Comparison of ENCODE assay signal across 8 cellular contexts in genomic region chr17:57551321-57552079, GRCh38.
DNase-seq lines count a peak whose midpoint lies in the region; ATAC-seq and TF ChIP-seq lines count a peak whose summit lies in the region.

No MANE protein-coding gene starts in this region.

- peak; percentile 29 to 52 for ATAC-seq in activated T-cell treated with anti-CD3 and anti-CD28 coated beads, Interleukin-2, amount 50 U/mL, for 4 hours
- ATAC-seq in HG02973 (IDR thresholded peaks at IDR 0.05; ENCODE audit: unreplicated experiment): peak; percentile 34
- no peak for ATAC-seq in WTC11
- no peak for ATAC-seq in stimulated activated naive CD8-positive, alpha-beta T cell treated with anti-CD3 and anti-CD28 coated beads, Interleukin-15, amount 100 ng/mL, for 72 hours
- ATAC-seq in natural killer cell treated with Interleukin-12 subunit alpha and Interleukin-12 subunit beta and Interleukin-15 and Interleukin-18, amount 100 ng/mL, for 72 hours: no peak

- POLR2A ChIA-PET in WTC11 (lab: Charles Lee): interaction anchor here (0.7 kb wide), 1 partner anchor 47 kb away, joined by 3 read pairs; no protein-coding TSS in a partner anchor

- H3K27ac Mint-ChIP-seq in WTC11: peak overlapping the region; percentile 70
- peak overlapping the region; percentile 14 to 49 for H3K27ac Mint-ChIP-seq in stimulated activated naive CD8-positive, alpha-beta T cell treated with anti-CD3 and anti-CD28 coated beads, Interleukin-15, amount 100 ng/mL, for 72 hours
- H3K27ac Mint-ChIP-seq in natural killer cell treated with Interleukin-12 subunit alpha and Interleukin-12 subunit beta and Interleukin-15 and Interleukin-18, amount 100 ng/mL, for 72 hours: no peak overlapping the region

- H3K4me3 Mint-ChIP-seq in activated T-cell treated with anti-CD3 and anti-CD28 coated beads, Interleukin-2, amount 50 U/mL, for 4 hours: no peak overlapping the region
- no peak overlapping the region for H3K4me3 Mint-ChIP-seq in WTC11
- peak overlapping the region in 1 of 2 donors; percentile 27 for H3K4me3 Mint-ChIP-seq in stimulated activated naive CD8-positive, alpha-beta T cell treated with anti-CD3 and anti-CD28 coated beads, Interleukin-15, amount 100 ng/mL, for 72 hours
- no peak overlapping the region for H3K4me3 Mint-ChIP-seq in natural killer cell treated with Interleukin-12 subunit alpha and Interleukin-12 subunit beta and Interleukin-15 and Interleukin-18, amount 100 ng/mL, for 72 hours

- no peaks in the 10 kb centered on the region for H3K9me3 Mint-ChIP-seq in activated T-cell treated with anti-CD3 and anti-CD28 coated beads, Interleukin-2, amount 50 U/mL, for 4 hours
- no peaks in the 10 kb centered on the region for H3K9me3 Mint-ChIP-seq in WTC11
- no peaks in the 10 kb centered on the region for H3K9me3 Mint-ChIP-seq in stimulated activated naive CD8-positive, alpha-beta T cell treated with anti-CD3 and anti-CD28 coated beads, Interleukin-15, amount 100 ng/mL, for 72 hours
- no peaks in the 10 kb centered on the region for H3K9me3 Mint-ChIP-seq in natural killer cell treated with Interleukin-12 subunit alpha and Interleukin-12 subunit beta and Interleukin-15 and Interleukin-18, amount 100 ng/mL, for 72 hours

- H3K36me3 Mint-ChIP-seq in activated T-cell treated with anti-CD3 and anti-CD28 coated beads, Interleukin-2, amount 50 U/mL, for 4 hours (ENCODE audit: insufficient read depth): no peaks in the 10 kb centered on the region
- no peaks in the 10 kb centered on the region for H3K36me3 Mint-ChIP-seq in WTC11
- no peaks in the 10 kb centered on the region for H3K36me3 Mint-ChIP-seq in natural killer cell treated with Interleukin-12 subunit alpha and Interleukin-12 subunit beta and Interleukin-15 and Interleukin-18, amount 100 ng/mL, for 72 hours

- DNase-seq in activated T-cell treated with anti-CD3 and anti-CD28 coated beads, Interleukin-2, amount 50 U/mL, for 4 hours: no peak
- DNase-seq in activated T-cell treated with anti-CD3 and anti-CD28 coated beads, Interleukin-2, amount 50 U/mL, for 48 hours: no peak
- DNase-seq in WTC11 (ENCODE audit: low spot score): no peak
- no peak for DNase-seq in stimulated activated naive CD8-positive, alpha-beta T cell treated with anti-CD3 and anti-CD28 coated beads, Interleukin-15, amount 100 ng/mL, for 72 hours
- no peak for DNase-seq in natural killer cell treated with Interleukin-12 subunit alpha and Interleukin-12 subunit beta and Interleukin-15 and Interleukin-18, amount 100 ng/mL, for 72 hours (ENCODE audit: low spot score)
- no peak for DNase-seq in NCI-H2227 treated with DMSO at 0.1 percent for 48 hours (lab: John Stamatoyannopoulos, UW)
- DNase-seq in NCI-H748 treated with DMSO at 0.1 percent for 48 hours (lab: John Stamatoyannopoulos, UW): no peak

- no peak for TF ChIP-seq CTCF in WTC11 (IDR thresholded peaks at IDR 0.05)

- H3K27me3 Mint-ChIP-seq in activated T-cell treated with anti-CD3 and anti-CD28 coated beads, Interleukin-2, amount 50 U/mL, for 4 hours (ENCODE audit: low read depth): no peaks in the 10 kb centered on the region
- H3K27me3 Mint-ChIP-seq in WTC11 (ENCODE audit: low read depth): no peaks in the 10 kb centered on the region
- H3K27me3 Mint-ChIP-seq in stimulated activated naive CD8-positive, alpha-beta T cell treated with anti-CD3 and anti-CD28 coated beads, Interleukin-15, amount 100 ng/mL, for 72 hours: no peaks in the 10 kb centered on the region
- peaks cover 0 to 12% of the 10 kb centered on the region in 2 donors for H3K27me3 Mint-ChIP-seq in natural killer cell treated with Interleukin-12 subunit alpha and Interleukin-12 subunit beta and Interleukin-15 and Interleukin-18, amount 100 ng/mL, for 72 hours

- H3K4me1 Mint-ChIP-seq in activated T-cell treated with anti-CD3 and anti-CD28 coated beads, Interleukin-2, amount 50 U/mL, for 4 hours (ENCODE audit: low read depth): peaks cover 38% of the 10 kb centered on the region
- H3K4me1 Mint-ChIP-seq in WTC11: peaks cover 90% of the 10 kb centered on the region
- peaks cover 70% of the 10 kb centered on the region for H3K4me1 Mint-ChIP-seq in stimulated activated naive CD8-positive, alpha-beta T cell treated with anti-CD3 and anti-CD28 coated beads, Interleukin-15, amount 100 ng/mL, for 72 hours
- H3K4me1 Mint-ChIP-seq in natural killer cell treated with Interleukin-12 subunit alpha and Interleukin-12 subunit beta and Interleukin-15 and Interleukin-18, amount 100 ng/mL, for 72 hours (ENCODE audit: low read depth in 2 of 2): peaks cover 18 to 23% of the 10 kb centered on the region in 2 donors

- CTCF ChIA-PET in WTC11 (lab: Charles Lee): interaction anchor here (0.6 to 3.5 kb wide), 15 partner anchors 9 to 215 kb away, joined by 3 to 31 read pairs (median 4); no protein-coding TSS in a partner anchor

TF ChIP-seq in WTC11, 78 proteins besides CTCF, POLR2A, EP300 and RAD21 (continues in another document):
- TF ChIP-seq GABPB1 (CRISPR knock-in tag; IDR thresholded peaks at IDR 0.05) (no peak), MAX (CRISPR knock-in tag; IDR thresholded peaks at IDR 0.05) (no peak), JAZF1 (CRISPR knock-in tag; IDR thresholded peaks at IDR 0.05) (no peak), JUN (CRISPR knock-in tag; IDR thresholded peaks at IDR 0.05) (no peak), OVOL2 (CRISPR knock-in tag; IDR thresholded peaks at IDR 0.05; ENCODE audit: borderline replicate concordance) (no peak), ZSCAN18 (CRISPR knock-in tag; IDR thresholded peaks at IDR 0.05) (no peak), ERG (CRISPR knock-in tag; IDR thresholded peaks at IDR 0.05) (no peak), ZBTB43 (CRISPR knock-in tag; IDR thresholded peaks at IDR 0.05) (no peak), FOXP4 (CRISPR knock-in tag; IDR thresholded peaks at IDR 0.05) (no peak; the same call in 1 of the 2 replicates)

Comparison
In these comparisons a context has a peak if more than half of its experiments do, and no peak if none do; other contexts are left out.
1. ATAC-seq: peak in activated T-cell treated with anti-CD3 and anti-CD28 coated beads, Interleukin-2, amount 50 U/mL, for 4 hours (2 of 2) and HG02973 (single experiment); none in WTC11 (single experiment), stimulated activated naive CD8-positive, alpha-beta T cell treated with anti-CD3 and anti-CD28 coated beads, Interleukin-15, amount 100 ng/mL, for 72 hours (single experiment) and natural killer cell treated with Interleukin-12 subunit alpha and Interleukin-12 subunit beta and Interleukin-15 and Interleukin-18, amount 100 ng/mL, for 72 hours (0 of 2).
2. H3K27ac Mint-ChIP-seq: peak in WTC11 (single experiment) and stimulated activated naive CD8-positive, alpha-beta T cell treated with anti-CD3 and anti-CD28 coated beads, Interleukin-15, amount 100 ng/mL, for 72 hours (2 of 2); none in natural killer cell treated with Interleukin-12 subunit alpha and Interleukin-12 subunit beta and Interleukin-15 and Interleukin-18, amount 100 ng/mL, for 72 hours (0 of 2).